8 cellular contexts compared by ENCODE assay signal in genomic region chr4:53365121-53365485, GRCh38. TPM values are rescaled to one million over a fixed set of nuclear protein-coding genes. Genes with fewer than 3 reads are reported as not detected.
DNase-seq lines count a peak whose midpoint lies in the region; ATAC-seq and TF ChIP-seq lines count a peak whose summit lies in the region.

No MANE protein-coding gene starts in this region.

- no peak for TF ChIP-seq POLR2A in testis (IDR thresholded peaks at IDR 0.05)

- H3K36me3 ChIP-seq in brain microvascular endothelial cell (replicated peaks) (no peaks in the 10 kb centered on the region), testis (ENCODE audit: low read depth, missing control alignments) (no peaks in the 10 kb centered on the region)

- H3K9me3 ChIP-seq in testis = no peaks in the 10 kb centered on the region

- H3K4me1 ChIP-seq in testis = peaks cover 4% of the 10 kb centered on the region

- intact Hi-C loops in testis (cut with DNase I; ENCODE audit: low total_unique reads) = loop anchor here (5.0 kb wide), 1 partner anchor 867 kb away; no protein-coding TSS in a partner anchor

- peak; percentile 17 for ATAC-seq in HG02610 (IDR thresholded peaks at IDR 0.05; ENCODE audit: unreplicated experiment)
- peak; percentile 40 for ATAC-seq in left lobe of liver

- H3K27me3 ChIP-seq in brain microvascular endothelial cell (replicated peaks) = peaks cover 2% of the 10 kb centered on the region
- H3K27me3 ChIP-seq in testis = no peaks in the 10 kb centered on the region

- in situ Hi-C loops in brain microvascular endothelial cell (cut with HindIII; ENCODE audit: low pct_ligation_motif_present, low sequenced_read_pairs) = no loop called here

- H3K27ac ChIP-seq in brain microvascular endothelial cell = peak overlapping the region; percentile 26
- no peak overlapping the region for H3K27ac ChIP-seq in testis

- H3K4me3 ChIP-seq in brain microvascular endothelial cell (ENCODE audit: low read depth, low read length) (peak overlapping the region; percentile 93), testis (peak overlapping the region; percentile 70 to 85)

- TF ChIP-seq CTCF in brain microvascular endothelial cell (IDR thresholded peaks at IDR 0.05; ENCODE audit: low read depth, low read length, missing control alignments) (no peak), testis (IDR thresholded peaks at IDR 0.05) (no peak)

- WGBS in testis, 2 donors = 0 to 1% methylated on average over 8 of the region's 8 CpGs

- DNase-seq in NCI-H1417 (lab: John Stamatoyannopoulos, UW) = peak in 2 of 3 experiments; percentile 12 to 51
- no peak for DNase-seq in NCI-H1417 treated with DMSO at 0.1 percent for 48 hours (lab: John Stamatoyannopoulos, UW)
- peak; percentile 24 for DNase-seq in NOMO-1 treated with dmso at 0.1 percent for 144 hours (lab: John Stamatoyannopoulos, UW; ENCODE audit: unreplicated experiment)
- DNase-seq in brain microvascular endothelial cell = no peak
- DNase-seq in left lobe of liver (ENCODE audit: low spot score) = no peak
- no peak for DNase-seq in testis
- DNase-seq in NCI-H226 = no peak

RNA-seq across cellular contexts. Expression of gene SCFD2, which starts 0.8 kb away (rescaled TPM):
- total RNA-seq in left lobe of liver = 9.4 TPM
- 10 to 100 TPM; 21.3 to 24.5 TPM for total RNA-seq in testis
- polyA plus RNA-seq in testis (ENCODE audit: insufficient read depth, low read depth, low replicate concordance) = 6.0 TPM

RNA-seq across cellular contexts. Expression of gene FIP1L1, which starts 12.3 kb away (rescaled TPM):
- total RNA-seq in left lobe of liver = 13.4 TPM
- total RNA-seq in testis = 10 to 100 TPM; 87.9 to 91.3 TPM
- 110 TPM for polyA plus RNA-seq in testis (ENCODE audit: insufficient read depth, low read depth, low replicate concordance)

Comparison
In these comparisons a context has a peak if more than half of its experiments do, and no peak if none do; other contexts are left out.
1. DNase-seq: peak in NCI-H1417 (2 of 3) and NOMO-1 treated with dmso at 0.1 percent for 144 hours (single experiment); none in NCI-H1417 treated with DMSO at 0.1 percent for 48 hours (single experiment), brain microvascular endothelial cell (single experiment), left lobe of liver (single experiment), testis (single experiment) and NCI-H226 (single experiment).